ENCODE assay signal across 15 cellular contexts in genomic region chr4:118348886-118349285, GRCh38. TPM values are rescaled to one million over a fixed set of nuclear protein-coding genes. Genes with fewer than 3 reads are reported as not detected.
DNase-seq lines count a peak whose midpoint lies in the region; ATAC-seq and TF ChIP-seq lines count a peak whose summit lies in the region.
"Had no signal": no experiment of that assay in that cellular context is flagged by ENCODE, and none has a peak within 500 bp of the region (broad histone marks: within the 10 kb centered on the region; RNA-seq: fewer than 3 reads in every experiment).

No MANE protein-coding gene starts in this region.

- 0 out of 2 replicates have a peak overlapping the region, but pooled peaks have one; percentile 31 for H3K4ac ChIP-seq in IMR-90 (ENCODE audit: low read depth, low read length)

- H3K9me1 ChIP-seq in IMR-90 (ENCODE audit: insufficient read depth, low read length): peaks cover 5% of the 10 kb centered on the region; the same call in 1 of the 2 replicates

- no peak overlapping the region for H2AK9ac ChIP-seq in IMR-90 (replicated peaks; ENCODE audit: low read depth, low read length, poor library complexity)

- H2BK15ac ChIP-seq in IMR-90 (ENCODE audit: low read depth, low read length): no peak overlapping the region

- H3K4me3 ChIP-seq in IMR-90 (ENCODE audit: insufficient read depth, low read depth, low read length): no peak overlapping the region
- no peak overlapping the region for H3K4me3 ChIP-seq in adipocyte (ENCODE audit: low read length)
- H3K4me3 ChIP-seq: stomach had no signal

- peak overlapping the region; percentile 41; the same call in 1 of the 2 replicates for H3K27ac ChIP-seq in IMR-90 (ENCODE audit: insufficient read depth, low read length)
- H3K27ac ChIP-seq: stomach had no signal

- BruUV-seq in IMR-90 (replicated peaks; lab: Mats Ljungman, UMichigan): no TSS peak

- no peak overlapping the region for H2BK20ac ChIP-seq in IMR-90 (ENCODE audit: low read depth, low read length)

- no peaks in the 10 kb centered on the region for H3K27me3 ChIP-seq in IMR-90 (ENCODE audit: control insufficient read depth, insufficient read depth, low read length)
- no peaks in the 10 kb centered on the region for H3K27me3 ChIP-seq in adipocyte (replicated peaks; ENCODE audit: control insufficient read depth, insufficient read depth, low read length)

- ATAC-seq in IMR-90 (ENCODE audit: low read depth) (no peak), GM21381 (IDR thresholded peaks at IDR 0.05; ENCODE audit: unreplicated experiment) (no peak), GM21528 (IDR thresholded peaks at IDR 0.05; ENCODE audit: low FRiP score, unreplicated experiment) (no peak)
- ATAC-seq: effector memory CD8-positive, alpha-beta T cell; natural killer cell treated with Interleukin-12 subunit alpha and Interleukin-12 subunit beta and Interleukin-15 and Interleukin-18, amount 100 ng/mL, for 72 hours; Right ventricle myocardium inferior had no signal

- H3K36me3 ChIP-seq in IMR-90 (ENCODE audit: control insufficient read depth, insufficient read depth, low read length) (peaks cover 2% of the 10 kb centered on the region; the same call in 1 of the 2 replicates), adipocyte (ENCODE audit: control insufficient read depth, insufficient read depth, low read length, severe bottlenecking) (no peaks in the 10 kb centered on the region)
- H3K36me3 ChIP-seq: stomach had no signal

- in situ Hi-C loops in IMR-90 (cut with MboI; ENCODE audit: low sequenced_read_pairs): no loop called here

- no peak overlapping the region for H2BK120ac ChIP-seq in IMR-90 (ENCODE audit: low read depth, low read length)

- no peak overlapping the region for H3K18ac ChIP-seq in IMR-90 (ENCODE audit: low read depth, low read length)

- peak overlapping the region; percentile 5; the same call in 1 of the 2 replicates for H4K91ac ChIP-seq in IMR-90 (ENCODE audit: insufficient read depth, low read depth, low read length)

- POLR2A ChIA-PET in IMR-90 (lab: Charles Lee; ENCODE audit: unreplicated experiment): no interaction called here

- no peaks in the 10 kb centered on the region for H3K9me3 ChIP-seq in IMR-90 (ENCODE audit: control insufficient read depth, insufficient read depth, low read length)
- H3K9me3 ChIP-seq in adipocyte (ENCODE audit: control insufficient read depth, low read length): no peaks in the 10 kb centered on the region
- H3K9me3 ChIP-seq: stomach had no signal

- DNase-seq in IMR-90 (no peak), NCI-H2029 (lab: John Stamatoyannopoulos, UW) (peak; percentile 38), adipocyte (ENCODE audit: low read depth) (peak; percentile 49), mucosa of gallbladder (ENCODE audit: low spot score) (peak; percentile 51)
- no peak for DNase-seq in activated CD8-positive, alpha-beta memory T cell treated with anti-CD3 and anti-CD28 coated beads, Interleukin-2, amount 50 U/mL, for 48 hours
- DNase-seq: activated CD4-positive, alpha-beta T cell treated with anti-CD3 and anti-CD28 coated beads, Interleukin-2, amount 50 U/mL, for 1 hour; effector memory CD8-positive, alpha-beta T cell; NCI-H524 treated with DMSO at 0.1 percent for 48 hours; retina; stomach; T1000 had no signal

- H3K23ac ChIP-seq in IMR-90 (ENCODE audit: low read depth, low read length): no peak overlapping the region

- no peak overlapping the region for H2AFZ ChIP-seq in IMR-90 (replicated peaks; ENCODE audit: low read length, poor library complexity)

- no peak overlapping the region for H2AK5ac ChIP-seq in IMR-90 (ENCODE audit: low read depth, low read length)

- H3K79me1 ChIP-seq in IMR-90 (ENCODE audit: low read depth in 1 of 2, low read length in 2 of 2): peaks cover 7 to 50% of the 10 kb centered on the region in 2 experiments

- no peak overlapping the region for H3K56ac ChIP-seq in IMR-90 (ENCODE audit: extremely low read depth, insufficient read depth, low read length)

- no peak for TF ChIP-seq POLR2A in IMR-90 (IDR thresholded peaks at IDR 0.05; ENCODE audit: low read depth, low read length)

- no peaks in the 10 kb centered on the region for H4K20me1 ChIP-seq in IMR-90 (ENCODE audit: insufficient read depth, low read length)

- intact Hi-C loops in IMR-90 (cut with micrococcal nuclease): loop anchor here (10.0 kb wide), 1 partner anchor 174 kb away; no protein-coding TSS in a partner anchor

- H2BK5ac ChIP-seq in IMR-90 (ENCODE audit: low read depth, low read length, poor library complexity, severe bottlenecking): no peak overlapping the region

- CTCF ChIA-PET in IMR-90 (lab: Yijun Ruan, JAX): no interaction called here

- no peak overlapping the region for H4K8ac ChIP-seq in IMR-90 (ENCODE audit: low read depth in 2 of 2, low read length in 2 of 2)

- H3K4me2 ChIP-seq in IMR-90 (ENCODE audit: low read depth, low read length): peak overlapping the region; percentile 19; the same call in 1 of the 2 replicates

- H3K14ac ChIP-seq in IMR-90 (replicated peaks; ENCODE audit: low read depth, low read length): no peak overlapping the region

- no peak overlapping the region for H4K5ac ChIP-seq in IMR-90 (ENCODE audit: low read depth, low read length)

- 93% methylated on average over 3 of the region's 5 CpGs; no CpG with 5 or more reads in 1 of the 2 experiments for WGBS in IMR-90 (ENCODE audit: extremely low coverage in 2 of 2, insufficient read length in 1 of 2), 2 experiments

- TF ChIP-seq RAD21 in IMR-90 (IDR thresholded peaks at IDR 0.05; ENCODE audit: low read length): no peak

- peaks cover 18% of the 10 kb centered on the region for H3K4me1 ChIP-seq in IMR-90 (ENCODE audit: control insufficient read depth, insufficient read depth, low read length)
- H3K4me1 ChIP-seq in adipocyte (ENCODE audit: control insufficient read depth, insufficient read depth, low read length): peaks cover 4% of the 10 kb centered on the region

- dilution Hi-C loops in IMR-90 (cut with HindIII; ENCODE audit: low sequenced_read_pairs, unreplicated experiment): no loop called here

- no peak for TF ChIP-seq CTCF in IMR-90 (conservative IDR thresholded peaks at IDR 0.05; ENCODE audit: low read depth, low read length)

- no peak overlapping the region for H3K9ac ChIP-seq in IMR-90 (ENCODE audit: low read depth, low read length)
- no peak overlapping the region for H3K9ac ChIP-seq in adipocyte (ENCODE audit: low read length)

TF ChIP-seq in IMR-90, 13 proteins besides CTCF, POLR2A, EP300 and RAD21:
- TF ChIP-seq CHD1 (IDR thresholded peaks at IDR 0.05; ENCODE audit: low read depth, low read length): no peak
- no peak for TF ChIP-seq NFE2L2 (IDR thresholded peaks at IDR 0.05; ENCODE audit: low read depth, low read length)
- TF ChIP-seq USF2 (IDR thresholded peaks at IDR 0.05; ENCODE audit: low read depth, low read length): no peak
- no peak for TF ChIP-seq SMC3 (IDR thresholded peaks at IDR 0.05; ENCODE audit: low read depth, low read length)
- no peak for TF ChIP-seq RCOR1 (IDR thresholded peaks at IDR 0.05; ENCODE audit: insufficient replicate concordance, low read length)
- TF ChIP-seq FOS (IDR thresholded peaks at IDR 0.05; ENCODE audit: low read depth, low read length): no peak
- no peak for TF ChIP-seq CEBPB (IDR thresholded peaks at IDR 0.05; ENCODE audit: low read depth, low read length)
- no peak for TF ChIP-seq MXI1 (IDR thresholded peaks at IDR 0.05; ENCODE audit: borderline replicate concordance, low read depth, low read length)
- no peak for TF ChIP-seq ELK1 (IDR thresholded peaks at IDR 0.05; ENCODE audit: borderline replicate concordance, low read depth, low read length)
- no peak for TF ChIP-seq MAFK (IDR thresholded peaks at IDR 0.05; ENCODE audit: low read depth, low read length)

RNA-seq across cellular contexts. Expression of gene PRSS12, which starts 3.9 kb away (rescaled TPM):
- total RNA-seq in IMR-90 (2012; rRNA removed) (51.1 and 62.2 TPM in 2 replicates), mucosa of gallbladder (39.4 TPM)
- 57.5 and 71.5 TPM in 2 replicates for polyA plus RNA-seq in IMR-90 (2012; rRNA removed)
- 36.6 TPM in 2 replicates for polyA plus RNA-seq in IMR-90 (2012; cell fraction: cytosol; rRNA removed)
- 30.0 and 140 TPM in 2 replicates for polyA plus RNA-seq in IMR-90 (2012; cell fraction: nucleus; rRNA removed; ENCODE audit: low replicate concordance)
- total RNA-seq: natural killer cell treated with Interleukin-12 subunit alpha and Interleukin-12 subunit beta and Interleukin-15 and Interleukin-18, amount 100 ng/mL, for 72 hours; Right ventricle myocardium inferior had no signal

Comparison
In these comparisons a context has a peak if more than half of its experiments do, and no peak if none do; other contexts are left out.
1. DNase-seq: peak in NCI-H2029 (single experiment), adipocyte (single experiment) and mucosa of gallbladder (single experiment); none in IMR-90 (single experiment) and activated CD8-positive, alpha-beta memory T cell treated with anti-CD3 and anti-CD28 coated beads, Interleukin-2, amount 50 U/mL, for 48 hours (single experiment).